Comparison of ENCODE assay signal across 16 cellular contexts in the genomic region with DNA sequence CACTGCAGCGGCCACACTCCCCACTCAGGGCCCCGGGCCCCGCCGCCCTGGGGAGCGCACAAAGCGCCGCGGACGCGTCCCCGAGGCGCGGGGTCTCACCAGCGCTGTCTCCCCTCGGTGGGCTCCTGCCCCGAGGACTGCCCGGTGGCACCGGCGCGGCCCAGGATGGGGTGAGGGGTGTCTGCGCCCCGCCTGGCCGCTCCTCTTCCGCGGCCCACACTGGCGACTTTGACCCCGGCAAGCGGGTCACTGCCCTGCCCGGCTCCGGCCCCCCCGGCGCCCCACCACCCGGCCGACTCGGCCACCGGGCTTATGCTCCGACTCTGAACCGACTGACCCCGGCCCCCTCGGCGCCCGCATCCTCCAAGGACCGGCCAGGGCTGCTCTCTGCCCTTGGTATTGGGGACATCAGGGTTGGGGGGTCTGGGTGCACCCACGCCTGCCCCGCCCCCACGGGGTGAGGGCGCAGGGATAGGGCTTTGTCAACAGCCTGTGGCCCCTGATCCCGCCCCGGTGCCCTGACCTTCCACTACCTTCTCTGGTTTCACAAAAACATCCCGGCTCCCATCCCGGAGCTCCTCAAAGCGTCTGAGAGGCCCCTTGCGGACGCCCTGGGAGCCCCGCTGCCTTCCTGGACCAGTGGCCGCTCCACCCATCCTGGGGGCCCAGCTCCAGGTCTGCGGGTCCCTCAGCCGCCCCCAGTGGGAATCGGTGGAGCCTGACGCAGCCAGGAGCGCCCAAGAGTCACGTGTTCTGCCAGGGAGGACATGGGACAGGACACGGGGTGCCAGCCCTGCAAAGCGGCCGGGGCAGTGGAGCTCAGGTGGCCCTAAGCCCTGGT. TPM values are rescaled to one million over a fixed set of nuclear protein-coding genes. Genes with fewer than 3 reads are reported as not detected.
DNase-seq lines count a peak whose midpoint lies in the region; ATAC-seq and TF ChIP-seq lines count a peak whose summit lies in the region.
"Had no signal": no experiment of that assay in that cellular context is flagged by ENCODE, and none has a peak within 500 bp of the region (broad histone marks: within the 10 kb centered on the region; RNA-seq: fewer than 3 reads in every experiment).

No MANE protein-coding gene starts in this region.

- no peaks in the 10 kb centered on the region for H3K36me3 Mint-ChIP-seq in type B pancreatic cell
- H3K36me3 Mint-ChIP-seq: activated naive CD4-positive, alpha-beta T cell treated with anti-CD3 and anti-CD28 coated beads, Interleukin-2, amount 50 U/mL, for 24 hours; immature natural killer cell had no signal

- peak overlapping the region; percentile 70 for H3K4me3 Mint-ChIP-seq in type B pancreatic cell
- H3K4me3 Mint-ChIP-seq: activated CD8-positive, alpha-beta T cell treated with anti-CD3 and anti-CD28 coated beads for 36 hours; activated naive CD4-positive, alpha-beta T cell treated with anti-CD3 and anti-CD28 coated beads, Interleukin-2, amount 50 U/mL, for 24 hours; immature natural killer cell had no signal

- DNase-seq in cardiac muscle cell (ENCODE audit: low read depth in 1 of 2, low spot score in 1 of 2) = no peak
- DNase-seq in Right ventricle myocardium inferior (ENCODE audit: missing footprints) = no peak
- no peak for DNase-seq in type B pancreatic cell (ENCODE audit: extremely low spot score, unreplicated experiment)
- DNase-seq in NCI-H2029 treated with DMSO at 0.1 percent for 48 hours (lab: John Stamatoyannopoulos, UW) = no peak
- no peak for DNase-seq in effector memory CD4-positive, alpha-beta T cell
- DNase-seq: activated CD8-positive, alpha-beta T cell treated with anti-CD3 and anti-CD28 coated beads for 36 hours; DMS153; immature natural killer cell; MV-4-11; NCI-H345; PC-9; T1000; transverse colon had no signal

- TF ChIP-seq CTCF in cardiac muscle cell (IDR thresholded peaks at IDR 0.05; ENCODE audit: low read depth, low read length) (no peak), type B pancreatic cell (conservative IDR thresholded peaks at IDR 0.05) (no peak)

- peak overlapping the region; percentile 26 for H3K4me3 ChIP-seq in cardiac muscle cell
- H3K4me3 ChIP-seq in iPS-18c (ENCODE audit: insufficient read depth, low read depth, low read length) = peak overlapping the region; percentile 50
- no peak overlapping the region for H3K4me3 ChIP-seq in effector memory CD4-positive, alpha-beta T cell (ENCODE audit: insufficient read depth, low read depth, low read length, poor library complexity, severe bottlenecking)
- H3K4me3 ChIP-seq: PC-9, transverse colon had no signal

- H3K36me3 ChIP-seq in cardiac muscle cell = no peaks in the 10 kb centered on the region
- no peaks in the 10 kb centered on the region for H3K36me3 ChIP-seq in effector memory CD4-positive, alpha-beta T cell (ENCODE audit: control insufficient read depth, insufficient read depth, low read length)
- H3K36me3 ChIP-seq: transverse colon had no signal

- H3K4me1 Mint-ChIP-seq in type B pancreatic cell (ENCODE audit: unreplicated experiment) = no peaks in the 10 kb centered on the region
- H3K4me1 Mint-ChIP-seq: activated naive CD4-positive, alpha-beta T cell treated with anti-CD3 and anti-CD28 coated beads, Interleukin-2, amount 50 U/mL, for 24 hours; immature natural killer cell had no signal

- peaks cover 72% of the 10 kb centered on the region for H3K27me3 Mint-ChIP-seq in type B pancreatic cell

- H3K27ac Mint-ChIP-seq in type B pancreatic cell = no peak overlapping the region
- H3K27ac Mint-ChIP-seq: activated CD8-positive, alpha-beta T cell treated with anti-CD3 and anti-CD28 coated beads for 36 hours; activated naive CD4-positive, alpha-beta T cell treated with anti-CD3 and anti-CD28 coated beads, Interleukin-2, amount 50 U/mL, for 24 hours; immature natural killer cell had no signal

- H3K4me1 ChIP-seq in cardiac muscle cell (ENCODE audit: low read depth) = no peaks in the 10 kb centered on the region
- H3K4me1 ChIP-seq in effector memory CD4-positive, alpha-beta T cell (ENCODE audit: control insufficient read depth, insufficient read depth, low read length, poor library complexity, severe bottlenecking) = no peaks in the 10 kb centered on the region

- H3K9me3 Mint-ChIP-seq in type B pancreatic cell = no peaks in the 10 kb centered on the region
- H3K9me3 Mint-ChIP-seq: activated CD8-positive, alpha-beta T cell treated with anti-CD3 and anti-CD28 coated beads for 36 hours; activated naive CD4-positive, alpha-beta T cell treated with anti-CD3 and anti-CD28 coated beads, Interleukin-2, amount 50 U/mL, for 24 hours; immature natural killer cell had no signal

- intact Hi-C loops in Right ventricle myocardium inferior (cut with DNase I) = no loop called here

- no peak for ATAC-seq in Right ventricle myocardium inferior
- ATAC-seq: activated CD8-positive, alpha-beta T cell treated with anti-CD3 and anti-CD28 coated beads for 36 hours had no signal

- H3K27me3 ChIP-seq in cardiac muscle cell = peaks cover 98% of the 10 kb centered on the region
- H3K27me3 ChIP-seq in effector memory CD4-positive, alpha-beta T cell (replicated peaks; ENCODE audit: control insufficient read depth, insufficient read depth, low read length, poor library complexity, severe bottlenecking) = peaks cover 36% of the 10 kb centered on the region

- H3K9me3 ChIP-seq in cardiac muscle cell (ENCODE audit: low read depth) (no peaks in the 10 kb centered on the region), iPS-18c (ENCODE audit: control insufficient read depth, insufficient read depth, low read length) (no peaks in the 10 kb centered on the region)
- no peaks in the 10 kb centered on the region for H3K9me3 ChIP-seq in effector memory CD4-positive, alpha-beta T cell (ENCODE audit: control insufficient read depth, low read length)
- H3K9me3 ChIP-seq: transverse colon had no signal

- no peak overlapping the region for H3K27ac ChIP-seq in cardiac muscle cell
- no peak overlapping the region for H3K27ac ChIP-seq in effector memory CD4-positive, alpha-beta T cell (ENCODE audit: insufficient read depth, low read length, poor library complexity, severe bottlenecking)
- H3K27ac ChIP-seq: PC-9, transverse colon had no signal

RNA-seq across cellular contexts. Expression of a gene that starts 0.8 kb away (rescaled TPM):
- total RNA-seq in cardiac muscle cell = 0.15 TPM in 1 of 2 replicates, not detected in the other
- polyA plus RNA-seq in cardiac muscle cell = 0.79 TPM in 1 of 2 replicates, not detected in the other
- not detected for total RNA-seq in Right ventricle myocardium inferior
- total RNA-seq in type B pancreatic cell (ENCODE audit: low replicate concordance) = 1.2 and 1.7 TPM in 2 replicates
- total RNA-seq: activated CD8-positive, alpha-beta T cell treated with anti-CD3 and anti-CD28 coated beads for 36 hours; PC-9; skeletal muscle tissue had no signal
- polyA plus RNA-seq: immature natural killer cell had no signal

RNA-seq across cellular contexts. Expression of a gene that starts 28.3 kb away (rescaled TPM):
- total RNA-seq in cardiac muscle cell = 161 and 219 TPM in 2 replicates
- 179 and 233 TPM in 2 replicates for polyA plus RNA-seq in cardiac muscle cell
- total RNA-seq in Right ventricle myocardium inferior = 109 TPM
- total RNA-seq in type B pancreatic cell (ENCODE audit: low replicate concordance) = 54.2 and 101 TPM in 2 replicates

RNA-seq across cellular contexts. Expression of a gene that starts 30.1 kb away (rescaled TPM):
- total RNA-seq in cardiac muscle cell = not detected in 2 replicates
- polyA plus RNA-seq in cardiac muscle cell = 1.0 TPM in 1 of 2 replicates, not detected in the other
- not detected for total RNA-seq in Right ventricle myocardium inferior
- not detected in 2 replicates for total RNA-seq in type B pancreatic cell (ENCODE audit: low replicate concordance)
- total RNA-seq: activated CD8-positive, alpha-beta T cell treated with anti-CD3 and anti-CD28 coated beads for 36 hours; PC-9 had no signal
- polyA plus RNA-seq: immature natural killer cell had no signal

RNA-seq across cellular contexts. Expression of a gene that starts 55.6 kb away (rescaled TPM):
- total RNA-seq in cardiac muscle cell = 972 and 1,150 TPM in 2 replicates
- polyA plus RNA-seq in cardiac muscle cell = 388 and 597 TPM in 2 replicates
- 355 TPM for total RNA-seq in Right ventricle myocardium inferior
- 555 and 815 TPM in 2 replicates for total RNA-seq in type B pancreatic cell (ENCODE audit: low replicate concordance)
